17 cellular contexts compared by ENCODE assay signal in genomic region chr11:111675891-111676290, GRCh38.
DNase-seq lines count a peak whose midpoint lies in the region; ATAC-seq, FAIRE-seq and TF ChIP-seq lines count a peak whose summit lies in the region.
"Had no signal": no experiment of that assay in that cellular context is flagged by ENCODE, and none has a peak within 500 bp of the region (broad histone marks: within the 10 kb centered on the region; RNA-seq: fewer than 3 reads in every experiment).

No MANE protein-coding gene starts in this region.

- no peaks in the 10 kb centered on the region for H3K27me3 ChIP-seq in Karpas-422 (ENCODE audit: low read length)
- no peaks in the 10 kb centered on the region for H3K27me3 ChIP-seq in psoas muscle (ENCODE audit: insufficient read depth in 3 of 3, low read length in 2 of 3)
- no peaks in the 10 kb centered on the region for H3K27me3 ChIP-seq in trophoblast cell (ENCODE audit: insufficient read depth, low read length)

- no peak overlapping the region for H3K14ac ChIP-seq in trophoblast cell (ENCODE audit: low read length)

- H3K23ac ChIP-seq in trophoblast cell (ENCODE audit: low read length), result no peak overlapping the region

- peaks cover 28% of the 10 kb centered on the region for H3K4me1 ChIP-seq in Karpas-422 (ENCODE audit: low read length)
- peaks cover 26% of the 10 kb centered on the region for H3K4me1 ChIP-seq in psoas muscle
- no peaks in the 10 kb centered on the region for H3K4me1 ChIP-seq in trophoblast cell (ENCODE audit: control insufficient read depth in 1 of 2, insufficient read depth in 2 of 2, low read length in 2 of 2)

- DNase-seq in GM12892 (ENCODE audit: insufficient read length) (no peak), Karpas-422 (no peak), psoas muscle (no peak), trophoblast cell (no peak), RCC 7860 (ENCODE audit: low spot score) (no peak)
- DNase-seq: C1 segment of cervical spinal cord; Calu3; CD4-positive, alpha-beta memory T cell; COR-L47; DMS53; DMS79 treated with DMSO at 0.1 percent for 48 hours; GF-D8; GOT3 had no signal

- H3K79me2 ChIP-seq in Karpas-422 (ENCODE audit: low read length) (peaks cover 69% of the 10 kb centered on the region), trophoblast cell (ENCODE audit: control insufficient read depth, insufficient read depth, low read length, poor library complexity) (no peaks in the 10 kb centered on the region)

- H3K4me3 ChIP-seq in Karpas-422 (ENCODE audit: low read length) (no peak overlapping the region), psoas muscle (no peak overlapping the region), trophoblast cell (ENCODE audit: low read depth, low read length) (no peak overlapping the region)
- H3K4me3 ChIP-seq: HAP-1 had no signal

- ATAC-seq in psoas muscle (no peak), GM21360 (IDR thresholded peaks at IDR 0.05; ENCODE audit: unreplicated experiment) (no peak)

- no peak overlapping the region for H3K4ac ChIP-seq in trophoblast cell (ENCODE audit: low read depth, low read length)

- no peak overlapping the region for H3K27ac ChIP-seq in Karpas-422 (ENCODE audit: low read length)
- H3K27ac ChIP-seq in psoas muscle, result peak overlapping the region; percentile 62
- H3K27ac ChIP-seq in trophoblast cell (ENCODE audit: low read depth, low read length), result no peak overlapping the region

- no peaks in the 10 kb centered on the region for H3K79me1 ChIP-seq in trophoblast cell (ENCODE audit: low read length)

- H3K4me2 ChIP-seq in Karpas-422 (ENCODE audit: low read depth, low read length, poor library complexity, severe bottlenecking), result peak overlapping the region; percentile 1
- no peak overlapping the region for H3K4me2 ChIP-seq in trophoblast cell (ENCODE audit: low read length)

- TF ChIP-seq POLR2A in GM12892 (IDR thresholded peaks at IDR 0.05; ENCODE audit: low read depth, low read length), result no peak

- H2AK5ac ChIP-seq in trophoblast cell (ENCODE audit: low read length), result no peak overlapping the region

- H2AFZ ChIP-seq in Karpas-422 (ENCODE audit: low read length), result no peak overlapping the region
- H2AFZ ChIP-seq in trophoblast cell (ENCODE audit: insufficient read depth, low read length, poor library complexity), result no peak overlapping the region

- H4K91ac ChIP-seq in trophoblast cell (ENCODE audit: low read depth, low read length), result no peak overlapping the region

- H3K9me3 ChIP-seq in Karpas-422 (ENCODE audit: low read length), result no peaks in the 10 kb centered on the region
- no peaks in the 10 kb centered on the region for H3K9me3 ChIP-seq in psoas muscle
- H3K9me3 ChIP-seq in trophoblast cell (ENCODE audit: insufficient read depth, low read depth, low read length), result no peaks in the 10 kb centered on the region
- H3K9me3 ChIP-seq: HAP-1 had no signal

- H4K12ac ChIP-seq in trophoblast cell (ENCODE audit: low read depth, low read length), result no peak overlapping the region

- no peak overlapping the region for H3K9ac ChIP-seq in Karpas-422 (ENCODE audit: low read length)
- H3K9ac ChIP-seq in trophoblast cell (ENCODE audit: low read length), result no peak overlapping the region

- no peak overlapping the region for H2BK5ac ChIP-seq in trophoblast cell (ENCODE audit: low read depth, low read length, poor library complexity)

- WGBS in psoas muscle, 3 donors, result 91 to 98% (median 96%) methylated on average over 2 of the region's 2 CpGs
- WGBS in trophoblast cell (ENCODE audit: extremely low coverage, insufficient coverage, insufficient read length), result no CpG with 5 or more reads among the region's 2 CpGs

- TF ChIP-seq CTCF in psoas muscle (IDR thresholded peaks at IDR 0.05), result no peak

- H3K9me2 ChIP-seq in Karpas-422 (replicated peaks; ENCODE audit: insufficient read depth, low read length), result no peaks in the 10 kb centered on the region

- H3K18ac ChIP-seq in trophoblast cell (ENCODE audit: low read length), result no peak overlapping the region

- H3K36me3 ChIP-seq in Karpas-422 (ENCODE audit: insufficient read depth, low read length) (peaks cover 32% of the 10 kb centered on the region), psoas muscle (ENCODE audit: insufficient read depth in 1 of 2, low read depth in 1 of 2) (peaks cover 6 to 33% of the 10 kb centered on the region in 2 donors), trophoblast cell (ENCODE audit: control insufficient read depth in 1 of 2, insufficient read depth in 2 of 2, low read length in 2 of 2) (peaks cover 10 to 14% of the 10 kb centered on the region in 2 experiments)
- H3K36me3 ChIP-seq: HAP-1 had no signal

- no peak overlapping the region for H2BK12ac ChIP-seq in trophoblast cell (ENCODE audit: low read length)

- H2BK120ac ChIP-seq in trophoblast cell (ENCODE audit: insufficient read depth, low read length, poor library complexity), result no peak overlapping the region

- FAIRE-seq in GM12892 (lab: Jason Lieb, UNC) (peak; percentile 78), RCC 7860 (lab: Jason Lieb, UNC) (no peak)
- FAIRE-seq: GM19239, H54 had no signal

- H4K20me1 ChIP-seq in Karpas-422 (ENCODE audit: insufficient read depth, low read depth, low read length), result peaks cover 6% of the 10 kb centered on the region; the same call in 1 of the 2 replicates

- no peak overlapping the region for H4K8ac ChIP-seq in trophoblast cell (ENCODE audit: low read depth, low read length)

- intact Hi-C loops in psoas muscle (cut with DNase I), result no loop called here
